ENCODE assay signal across 1 cellular context in the genomic region with DNA sequence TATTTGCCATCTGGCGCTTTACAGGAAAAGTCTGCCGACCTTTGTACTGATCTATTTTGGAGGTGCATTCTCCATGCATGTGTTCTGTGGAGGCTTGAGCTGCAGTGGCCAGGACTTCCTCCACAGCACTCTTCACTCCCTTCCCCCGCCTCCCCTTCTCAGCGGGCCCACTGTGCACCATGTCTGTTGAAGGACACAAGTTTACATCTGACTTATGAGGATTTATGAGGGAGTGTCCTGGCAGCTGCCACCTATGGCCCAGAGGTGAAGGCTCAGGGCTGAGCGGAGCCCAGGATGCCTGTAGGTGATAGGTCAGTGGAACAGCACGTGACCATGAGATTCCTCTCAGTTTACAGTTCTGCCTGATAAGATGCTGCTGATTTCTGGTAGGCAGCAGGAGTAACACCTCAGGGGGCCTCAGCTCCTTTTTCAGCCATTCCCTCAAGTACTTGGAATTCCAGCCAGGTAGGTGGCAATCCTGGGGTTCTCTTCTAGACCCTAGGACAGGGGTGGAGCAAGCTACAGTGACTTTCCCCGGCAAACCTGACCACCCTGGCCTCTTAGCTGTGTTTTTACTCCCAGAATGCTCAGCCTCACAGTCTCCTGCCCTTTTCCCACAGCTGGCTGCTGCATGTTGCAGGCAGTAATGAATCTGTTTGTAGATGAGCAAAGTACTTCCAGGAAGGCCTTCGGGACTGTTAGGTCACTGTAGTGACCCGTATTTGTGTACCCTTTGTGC.
TF ChIP-seq lines count a peak whose summit lies in the region.

No MANE protein-coding gene starts in this region.

TF ChIP-seq in WTC11, 78 proteins besides CTCF, POLR2A, EP300 and RAD21 (continued from another document and continues in another):
- TF ChIP-seq, protein P1, sequence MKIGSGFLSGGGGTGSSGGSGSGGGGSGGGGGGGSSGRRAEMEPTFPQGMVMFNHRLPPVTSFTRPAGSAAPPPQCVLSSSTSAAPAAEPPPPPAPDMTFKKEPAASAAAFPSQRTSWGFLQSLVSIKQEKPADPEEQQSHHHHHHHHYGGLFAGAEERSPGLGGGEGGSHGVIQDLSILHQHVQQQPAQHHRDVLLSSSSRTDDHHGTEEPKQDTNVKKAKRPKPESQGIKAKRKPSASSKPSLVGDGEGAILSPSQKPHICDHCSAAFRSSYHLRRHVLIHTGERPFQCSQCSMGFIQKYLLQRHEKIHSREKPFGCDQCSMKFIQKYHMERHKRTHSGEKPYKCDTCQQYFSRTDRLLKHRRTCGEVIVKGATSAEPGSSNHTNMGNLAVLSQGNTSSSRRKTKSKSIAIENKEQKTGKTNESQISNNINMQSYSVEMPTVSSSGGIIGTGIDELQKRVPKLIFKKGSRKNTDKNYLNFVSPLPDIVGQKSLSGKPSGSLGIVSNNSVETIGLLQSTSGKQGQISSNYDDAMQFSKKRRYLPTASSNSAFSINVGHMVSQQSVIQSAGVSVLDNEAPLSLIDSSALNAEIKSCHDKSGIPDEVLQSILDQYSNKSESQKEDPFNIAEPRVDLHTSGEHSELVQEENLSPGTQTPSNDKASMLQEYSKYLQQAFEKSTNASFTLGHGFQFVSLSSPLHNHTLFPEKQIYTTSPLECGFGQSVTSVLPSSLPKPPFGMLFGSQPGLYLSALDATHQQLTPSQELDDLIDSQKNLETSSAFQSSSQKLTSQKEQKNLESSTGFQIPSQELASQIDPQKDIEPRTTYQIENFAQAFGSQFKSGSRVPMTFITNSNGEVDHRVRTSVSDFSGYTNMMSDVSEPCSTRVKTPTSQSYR (CRISPR knock-in tag; IDR thresholded peaks at IDR 0.05): no peak
- no peak for TF ChIP-seq ZNF317 (CRISPR knock-in tag; IDR thresholded peaks at IDR 0.05; ENCODE audit: borderline replicate concordance, low read depth)
- no peak for TF ChIP-seq ZNF121 (CRISPR knock-in tag; IDR thresholded peaks at IDR 0.05)
- TF ChIP-seq HMGA2 (CRISPR knock-in tag; IDR thresholded peaks at IDR 0.05): no peak
- TF ChIP-seq, protein P2, sequence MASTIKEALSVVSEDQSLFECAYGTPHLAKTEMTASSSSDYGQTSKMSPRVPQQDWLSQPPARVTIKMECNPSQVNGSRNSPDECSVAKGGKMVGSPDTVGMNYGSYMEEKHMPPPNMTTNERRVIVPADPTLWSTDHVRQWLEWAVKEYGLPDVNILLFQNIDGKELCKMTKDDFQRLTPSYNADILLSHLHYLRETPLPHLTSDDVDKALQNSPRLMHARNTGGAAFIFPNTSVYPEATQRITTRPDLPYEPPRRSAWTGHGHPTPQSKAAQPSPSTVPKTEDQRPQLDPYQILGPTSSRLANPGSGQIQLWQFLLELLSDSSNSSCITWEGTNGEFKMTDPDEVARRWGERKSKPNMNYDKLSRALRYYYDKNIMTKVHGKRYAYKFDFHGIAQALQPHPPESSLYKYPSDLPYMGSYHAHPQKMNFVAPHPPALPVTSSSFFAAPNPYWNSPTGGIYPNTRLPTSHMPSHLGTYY (CRISPR knock-in tag; IDR thresholded peaks at IDR 0.05): no peak
- TF ChIP-seq, protein P3, sequence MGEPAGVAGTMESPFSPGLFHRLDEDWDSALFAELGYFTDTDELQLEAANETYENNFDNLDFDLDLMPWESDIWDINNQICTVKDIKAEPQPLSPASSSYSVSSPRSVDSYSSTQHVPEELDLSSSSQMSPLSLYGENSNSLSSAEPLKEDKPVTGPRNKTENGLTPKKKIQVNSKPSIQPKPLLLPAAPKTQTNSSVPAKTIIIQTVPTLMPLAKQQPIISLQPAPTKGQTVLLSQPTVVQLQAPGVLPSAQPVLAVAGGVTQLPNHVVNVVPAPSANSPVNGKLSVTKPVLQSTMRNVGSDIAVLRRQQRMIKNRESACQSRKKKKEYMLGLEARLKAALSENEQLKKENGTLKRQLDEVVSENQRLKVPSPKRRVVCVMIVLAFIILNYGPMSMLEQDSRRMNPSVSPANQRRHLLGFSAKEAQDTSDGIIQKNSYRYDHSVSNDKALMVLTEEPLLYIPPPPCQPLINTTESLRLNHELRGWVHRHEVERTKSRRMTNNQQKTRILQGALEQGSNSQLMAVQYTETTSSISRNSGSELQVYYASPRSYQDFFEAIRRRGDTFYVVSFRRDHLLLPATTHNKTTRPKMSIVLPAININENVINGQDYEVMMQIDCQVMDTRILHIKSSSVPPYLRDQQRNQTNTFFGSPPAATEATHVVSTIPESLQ (CRISPR knock-in tag; IDR thresholded peaks at IDR 0.05): no peak
- TF ChIP-seq, protein P4, sequence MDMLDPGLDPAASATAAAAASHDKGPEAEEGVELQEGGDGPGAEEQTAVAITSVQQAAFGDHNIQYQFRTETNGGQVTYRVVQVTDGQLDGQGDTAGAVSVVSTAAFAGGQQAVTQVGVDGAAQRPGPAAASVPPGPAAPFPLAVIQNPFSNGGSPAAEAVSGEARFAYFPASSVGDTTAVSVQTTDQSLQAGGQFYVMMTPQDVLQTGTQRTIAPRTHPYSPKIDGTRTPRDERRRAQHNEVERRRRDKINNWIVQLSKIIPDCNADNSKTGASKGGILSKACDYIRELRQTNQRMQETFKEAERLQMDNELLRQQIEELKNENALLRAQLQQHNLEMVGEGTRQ (CRISPR knock-in tag; IDR thresholded peaks at IDR 0.05): peak; percentile 90
- TF ChIP-seq SOX15 (CRISPR knock-in tag; IDR thresholded peaks at IDR 0.05): no peak
- TF ChIP-seq RORB (CRISPR knock-in tag; IDR thresholded peaks at IDR 0.05): no peak
- TF ChIP-seq, protein P5, sequence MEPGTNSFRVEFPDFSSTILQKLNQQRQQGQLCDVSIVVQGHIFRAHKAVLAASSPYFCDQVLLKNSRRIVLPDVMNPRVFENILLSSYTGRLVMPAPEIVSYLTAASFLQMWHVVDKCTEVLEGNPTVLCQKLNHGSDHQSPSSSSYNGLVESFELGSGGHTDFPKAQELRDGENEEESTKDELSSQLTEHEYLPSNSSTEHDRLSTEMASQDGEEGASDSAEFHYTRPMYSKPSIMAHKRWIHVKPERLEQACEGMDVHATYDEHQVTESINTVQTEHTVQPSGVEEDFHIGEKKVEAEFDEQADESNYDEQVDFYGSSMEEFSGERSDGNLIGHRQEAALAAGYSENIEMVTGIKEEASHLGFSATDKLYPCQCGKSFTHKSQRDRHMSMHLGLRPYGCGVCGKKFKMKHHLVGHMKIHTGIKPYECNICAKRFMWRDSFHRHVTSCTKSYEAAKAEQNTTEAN (CRISPR knock-in tag; IDR thresholded peaks at IDR 0.05): no peak
- TF ChIP-seq, protein P6, sequence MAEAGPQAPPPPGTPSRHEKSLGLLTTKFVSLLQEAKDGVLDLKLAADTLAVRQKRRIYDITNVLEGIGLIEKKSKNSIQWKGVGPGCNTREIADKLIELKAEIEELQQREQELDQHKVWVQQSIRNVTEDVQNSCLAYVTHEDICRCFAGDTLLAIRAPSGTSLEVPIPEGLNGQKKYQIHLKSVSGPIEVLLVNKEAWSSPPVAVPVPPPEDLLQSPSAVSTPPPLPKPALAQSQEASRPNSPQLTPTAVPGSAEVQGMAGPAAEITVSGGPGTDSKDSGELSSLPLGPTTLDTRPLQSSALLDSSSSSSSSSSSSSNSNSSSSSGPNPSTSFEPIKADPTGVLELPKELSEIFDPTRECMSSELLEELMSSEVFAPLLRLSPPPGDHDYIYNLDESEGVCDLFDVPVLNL (CRISPR knock-in tag; IDR thresholded peaks at IDR 0.05; ENCODE audit: borderline replicate concordance, low read depth): no peak
- no peak for TF ChIP-seq TCF7 (CRISPR knock-in tag; IDR thresholded peaks at IDR 0.05; ENCODE audit: low read depth)
- TF ChIP-seq RELA (CRISPR knock-in tag; IDR thresholded peaks at IDR 0.05; ENCODE audit: borderline replicate concordance): no peak
- TF ChIP-seq, protein P7, sequence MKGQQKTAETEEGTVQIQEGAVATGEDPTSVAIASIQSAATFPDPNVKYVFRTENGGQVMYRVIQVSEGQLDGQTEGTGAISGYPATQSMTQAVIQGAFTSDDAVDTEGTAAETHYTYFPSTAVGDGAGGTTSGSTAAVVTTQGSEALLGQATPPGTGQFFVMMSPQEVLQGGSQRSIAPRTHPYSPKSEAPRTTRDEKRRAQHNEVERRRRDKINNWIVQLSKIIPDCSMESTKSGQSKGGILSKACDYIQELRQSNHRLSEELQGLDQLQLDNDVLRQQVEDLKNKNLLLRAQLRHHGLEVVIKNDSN (CRISPR knock-in tag; IDR thresholded peaks at IDR 0.05): peak; percentile 84
- TF ChIP-seq, protein P8, sequence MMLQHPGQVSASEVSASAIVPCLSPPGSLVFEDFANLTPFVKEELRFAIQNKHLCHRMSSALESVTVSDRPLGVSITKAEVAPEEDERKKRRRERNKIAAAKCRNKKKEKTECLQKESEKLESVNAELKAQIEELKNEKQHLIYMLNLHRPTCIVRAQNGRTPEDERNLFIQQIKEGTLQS (CRISPR knock-in tag; conservative IDR thresholded peaks at IDR 0.05): no peak
- TF ChIP-seq, protein P9, sequence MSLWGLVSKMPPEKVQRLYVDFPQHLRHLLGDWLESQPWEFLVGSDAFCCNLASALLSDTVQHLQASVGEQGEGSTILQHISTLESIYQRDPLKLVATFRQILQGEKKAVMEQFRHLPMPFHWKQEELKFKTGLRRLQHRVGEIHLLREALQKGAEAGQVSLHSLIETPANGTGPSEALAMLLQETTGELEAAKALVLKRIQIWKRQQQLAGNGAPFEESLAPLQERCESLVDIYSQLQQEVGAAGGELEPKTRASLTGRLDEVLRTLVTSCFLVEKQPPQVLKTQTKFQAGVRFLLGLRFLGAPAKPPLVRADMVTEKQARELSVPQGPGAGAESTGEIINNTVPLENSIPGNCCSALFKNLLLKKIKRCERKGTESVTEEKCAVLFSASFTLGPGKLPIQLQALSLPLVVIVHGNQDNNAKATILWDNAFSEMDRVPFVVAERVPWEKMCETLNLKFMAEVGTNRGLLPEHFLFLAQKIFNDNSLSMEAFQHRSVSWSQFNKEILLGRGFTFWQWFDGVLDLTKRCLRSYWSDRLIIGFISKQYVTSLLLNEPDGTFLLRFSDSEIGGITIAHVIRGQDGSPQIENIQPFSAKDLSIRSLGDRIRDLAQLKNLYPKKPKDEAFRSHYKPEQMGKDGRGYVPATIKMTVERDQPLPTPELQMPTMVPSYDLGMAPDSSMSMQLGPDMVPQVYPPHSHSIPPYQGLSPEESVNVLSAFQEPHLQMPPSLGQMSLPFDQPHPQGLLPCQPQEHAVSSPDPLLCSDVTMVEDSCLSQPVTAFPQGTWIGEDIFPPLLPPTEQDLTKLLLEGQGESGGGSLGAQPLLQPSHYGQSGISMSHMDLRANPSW (CRISPR knock-in tag; conservative IDR thresholded peaks at IDR 0.05; ENCODE audit: low read depth): no peak
- TF ChIP-seq, protein P10, sequence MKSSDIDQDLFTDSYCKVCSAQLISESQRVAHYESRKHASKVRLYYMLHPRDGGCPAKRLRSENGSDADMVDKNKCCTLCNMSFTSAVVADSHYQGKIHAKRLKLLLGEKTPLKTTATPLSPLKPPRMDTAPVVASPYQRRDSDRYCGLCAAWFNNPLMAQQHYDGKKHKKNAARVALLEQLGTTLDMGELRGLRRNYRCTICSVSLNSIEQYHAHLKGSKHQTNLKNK (CRISPR knock-in tag; IDR thresholded peaks at IDR 0.05): no peak
- TF ChIP-seq ZNF138 (CRISPR knock-in tag; conservative IDR thresholded peaks at IDR 0.05): no peak
- TF ChIP-seq, protein P11, sequence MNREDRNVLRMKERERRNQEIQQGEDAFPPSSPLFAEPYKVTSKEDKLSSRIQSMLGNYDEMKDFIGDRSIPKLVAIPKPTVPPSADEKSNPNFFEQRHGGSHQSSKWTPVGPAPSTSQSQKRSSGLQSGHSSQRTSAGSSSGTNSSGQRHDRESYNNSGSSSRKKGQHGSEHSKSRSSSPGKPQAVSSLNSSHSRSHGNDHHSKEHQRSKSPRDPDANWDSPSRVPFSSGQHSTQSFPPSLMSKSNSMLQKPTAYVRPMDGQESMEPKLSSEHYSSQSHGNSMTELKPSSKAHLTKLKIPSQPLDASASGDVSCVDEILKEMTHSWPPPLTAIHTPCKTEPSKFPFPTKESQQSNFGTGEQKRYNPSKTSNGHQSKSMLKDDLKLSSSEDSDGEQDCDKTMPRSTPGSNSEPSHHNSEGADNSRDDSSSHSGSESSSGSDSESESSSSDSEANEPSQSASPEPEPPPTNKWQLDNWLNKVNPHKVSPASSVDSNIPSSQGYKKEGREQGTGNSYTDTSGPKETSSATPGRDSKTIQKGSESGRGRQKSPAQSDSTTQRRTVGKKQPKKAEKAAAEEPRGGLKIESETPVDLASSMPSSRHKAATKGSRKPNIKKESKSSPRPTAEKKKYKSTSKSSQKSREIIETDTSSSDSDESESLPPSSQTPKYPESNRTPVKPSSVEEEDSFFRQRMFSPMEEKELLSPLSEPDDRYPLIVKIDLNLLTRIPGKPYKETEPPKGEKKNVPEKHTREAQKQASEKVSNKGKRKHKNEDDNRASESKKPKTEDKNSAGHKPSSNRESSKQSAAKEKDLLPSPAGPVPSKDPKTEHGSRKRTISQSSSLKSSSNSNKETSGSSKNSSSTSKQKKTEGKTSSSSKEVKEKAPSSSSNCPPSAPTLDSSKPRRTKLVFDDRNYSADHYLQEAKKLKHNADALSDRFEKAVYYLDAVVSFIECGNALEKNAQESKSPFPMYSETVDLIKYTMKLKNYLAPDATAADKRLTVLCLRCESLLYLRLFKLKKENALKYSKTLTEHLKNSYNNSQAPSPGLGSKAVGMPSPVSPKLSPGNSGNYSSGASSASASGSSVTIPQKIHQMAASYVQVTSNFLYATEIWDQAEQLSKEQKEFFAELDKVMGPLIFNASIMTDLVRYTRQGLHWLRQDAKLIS (CRISPR knock-in tag; IDR thresholded peaks at IDR 0.05; ENCODE audit: borderline replicate concordance): no peak
- TF ChIP-seq, protein P12, sequence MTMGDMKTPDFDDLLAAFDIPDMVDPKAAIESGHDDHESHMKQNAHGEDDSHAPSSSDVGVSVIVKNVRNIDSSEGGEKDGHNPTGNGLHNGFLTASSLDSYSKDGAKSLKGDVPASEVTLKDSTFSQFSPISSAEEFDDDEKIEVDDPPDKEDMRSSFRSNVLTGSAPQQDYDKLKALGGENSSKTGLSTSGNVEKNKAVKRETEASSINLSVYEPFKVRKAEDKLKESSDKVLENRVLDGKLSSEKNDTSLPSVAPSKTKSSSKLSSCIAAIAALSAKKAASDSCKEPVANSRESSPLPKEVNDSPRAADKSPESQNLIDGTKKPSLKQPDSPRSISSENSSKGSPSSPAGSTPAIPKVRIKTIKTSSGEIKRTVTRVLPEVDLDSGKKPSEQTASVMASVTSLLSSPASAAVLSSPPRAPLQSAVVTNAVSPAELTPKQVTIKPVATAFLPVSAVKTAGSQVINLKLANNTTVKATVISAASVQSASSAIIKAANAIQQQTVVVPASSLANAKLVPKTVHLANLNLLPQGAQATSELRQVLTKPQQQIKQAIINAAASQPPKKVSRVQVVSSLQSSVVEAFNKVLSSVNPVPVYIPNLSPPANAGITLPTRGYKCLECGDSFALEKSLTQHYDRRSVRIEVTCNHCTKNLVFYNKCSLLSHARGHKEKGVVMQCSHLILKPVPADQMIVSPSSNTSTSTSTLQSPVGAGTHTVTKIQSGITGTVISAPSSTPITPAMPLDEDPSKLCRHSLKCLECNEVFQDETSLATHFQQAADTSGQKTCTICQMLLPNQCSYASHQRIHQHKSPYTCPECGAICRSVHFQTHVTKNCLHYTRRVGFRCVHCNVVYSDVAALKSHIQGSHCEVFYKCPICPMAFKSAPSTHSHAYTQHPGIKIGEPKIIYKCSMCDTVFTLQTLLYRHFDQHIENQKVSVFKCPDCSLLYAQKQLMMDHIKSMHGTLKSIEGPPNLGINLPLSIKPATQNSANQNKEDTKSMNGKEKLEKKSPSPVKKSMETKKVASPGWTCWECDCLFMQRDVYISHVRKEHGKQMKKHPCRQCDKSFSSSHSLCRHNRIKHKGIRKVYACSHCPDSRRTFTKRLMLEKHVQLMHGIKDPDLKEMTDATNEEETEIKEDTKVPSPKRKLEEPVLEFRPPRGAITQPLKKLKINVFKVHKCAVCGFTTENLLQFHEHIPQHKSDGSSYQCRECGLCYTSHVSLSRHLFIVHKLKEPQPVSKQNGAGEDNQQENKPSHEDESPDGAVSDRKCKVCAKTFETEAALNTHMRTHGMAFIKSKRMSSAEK (CRISPR knock-in tag; IDR thresholded peaks at IDR 0.05; ENCODE audit: borderline replicate concordance): 0 out of 2 replicates have a peak, but pooled peaks have one; percentile 40
- no peak for TF ChIP-seq ZNF396 (CRISPR knock-in tag; IDR thresholded peaks at IDR 0.05; ENCODE audit: borderline replicate concordance)
- TF ChIP-seq CBFB (CRISPR knock-in tag; IDR thresholded peaks at IDR 0.05; ENCODE audit: low read depth): no peak
- TF ChIP-seq GRHL2 (CRISPR knock-in tag; IDR thresholded peaks at IDR 0.05; ENCODE audit: insufficient replicate concordance, severe bottlenecking): no peak
- TF ChIP-seq CREM (CRISPR knock-in tag; IDR thresholded peaks at IDR 0.05): no peak
- TF ChIP-seq NFE2L1 (CRISPR knock-in tag; IDR thresholded peaks at IDR 0.05): no peak
